ENCODE assay signal across 13 cellular contexts in genomic region chr1:226033599-226034390, GRCh38. TPM values are rescaled to one million over a fixed set of nuclear protein-coding genes. Genes with fewer than 3 reads are reported as not detected.
DNase-seq lines count a peak whose midpoint lies in the region; ATAC-seq and TF ChIP-seq lines count a peak whose summit lies in the region.
"Had no signal": no experiment of that assay in that cellular context is flagged by ENCODE, and none has a peak within 500 bp of the region (broad histone marks: within the 10 kb centered on the region; RNA-seq: fewer than 3 reads in every experiment).

No MANE protein-coding gene starts in this region.

- H3K4me1 Mint-ChIP-seq in activated T-helper 17 cell treated with anti-CD3 and anti-CD28 coated beads, Interleukin-2, amount 50 U/mL, for 72 hours: no peaks in the 10 kb centered on the region

- H3K4me3 ChIP-seq in Loucy (ENCODE audit: low read length, poor library complexity, severe bottlenecking) (no peak overlapping the region), left lung (no peak overlapping the region), BE2C (ENCODE audit: low read depth, low read length) (no peak overlapping the region)
- H3K4me3 ChIP-seq: mucosa of descending colon, testis had no signal

- no peaks in the 10 kb centered on the region for H4K20me1 ChIP-seq in Loucy (ENCODE audit: insufficient read depth, low read length, poor library complexity, severe bottlenecking)

- no peaks in the 10 kb centered on the region for H3K9me3 Mint-ChIP-seq in activated T-helper 17 cell treated with anti-CD3 and anti-CD28 coated beads, Interleukin-2, amount 50 U/mL, for 72 hours

- H3K27me3 ChIP-seq in Loucy (ENCODE audit: insufficient read depth, low read length, poor library complexity, severe bottlenecking) (no peaks in the 10 kb centered on the region), left lung (no peaks in the 10 kb centered on the region), BE2C (no peaks in the 10 kb centered on the region)
- H3K27me3 ChIP-seq: testis had no signal

- no peak overlapping the region for H3K9ac ChIP-seq in Loucy (ENCODE audit: low read depth, low read length, poor library complexity, severe bottlenecking)

- intact Hi-C loops in left lung (cut with DNase I): no loop called here

- peak; percentile 37 for ATAC-seq in left lung
- no peak for ATAC-seq in HG03108 (IDR thresholded peaks at IDR 0.05; ENCODE audit: unreplicated experiment)
- ATAC-seq in activated T-helper 17 cell treated with anti-CD3 and anti-CD28 coated beads, Interleukin-2, amount 50 U/mL, for 72 hours (replicated peaks): no peak

- H3K27ac ChIP-seq in caudate nucleus (ENCODE audit: low read depth, low read length) (peak overlapping the region; percentile 49), left lung (peak overlapping the region; percentile 69 to 92), substantia nigra (ENCODE audit: low read depth, low read length, poor library complexity, severe bottlenecking) (peak overlapping the region; percentile 27)

- H3K4me3 Mint-ChIP-seq in activated T-helper 17 cell treated with anti-CD3 and anti-CD28 coated beads, Interleukin-2, amount 50 U/mL, for 72 hours: no peak overlapping the region

- no peaks in the 10 kb centered on the region for H3K36me3 Mint-ChIP-seq in activated T-helper 17 cell treated with anti-CD3 and anti-CD28 coated beads, Interleukin-2, amount 50 U/mL, for 72 hours (ENCODE audit: low read depth)

- DNase-seq in caudate nucleus (lab: John Stamatoyannopoulos, UW) (no peak), left lung (no peak), substantia nigra (lab: John Stamatoyannopoulos, UW) (peak in 2 of 49 donors; percentile 3 to 4), DMS 273 treated with DMSO at 0.1 percent for 48 hours (lab: John Stamatoyannopoulos, UW) (no peak), BE2C (no peak)
- DNase-seq: activated T-cell treated with anti-CD3 and anti-CD28 coated beads, Interleukin-2, amount 50 U/mL, for 48 hours; Caco-2; NCI-H510A treated with DMSO at 0.1 percent for 48 hours had no signal

- H3K4me1 ChIP-seq in Loucy (ENCODE audit: insufficient read depth, low read length, poor library complexity, severe bottlenecking): no peaks in the 10 kb centered on the region
- peaks cover 5 to 62% of the 10 kb centered on the region in 2 donors for H3K4me1 ChIP-seq in left lung
- no peaks in the 10 kb centered on the region for H3K4me1 ChIP-seq in BE2C
- H3K4me1 ChIP-seq: testis had no signal

- H3K27me3 Mint-ChIP-seq in activated T-helper 17 cell treated with anti-CD3 and anti-CD28 coated beads, Interleukin-2, amount 50 U/mL, for 72 hours: no peaks in the 10 kb centered on the region

- no peaks in the 10 kb centered on the region for H3K79me2 ChIP-seq in Loucy (ENCODE audit: insufficient read depth, low read length)

- H3K27ac Mint-ChIP-seq in activated T-helper 17 cell treated with anti-CD3 and anti-CD28 coated beads, Interleukin-2, amount 50 U/mL, for 72 hours: no peak overlapping the region

- H2AFZ ChIP-seq in Loucy (ENCODE audit: low read length): 0 out of 2 replicates have a peak overlapping the region, but pooled peaks have one; percentile 32

- no peak for TF ChIP-seq CTCF in Loucy (conservative IDR thresholded peaks at IDR 0.05; ENCODE audit: low read length)
- TF ChIP-seq CTCF in left lung (IDR thresholded peaks at IDR 0.05): no peak
- TF ChIP-seq CTCF in BE2C (IDR thresholded peaks at IDR 0.05; ENCODE audit: low read depth, low read length): no peak

- no peak overlapping the region for H3K4me2 ChIP-seq in Loucy (ENCODE audit: low read depth, low read length, poor library complexity, severe bottlenecking)

- H3K36me3 ChIP-seq in Loucy (ENCODE audit: insufficient read depth, low read length): no peaks in the 10 kb centered on the region
- no peaks in the 10 kb centered on the region for H3K36me3 ChIP-seq in left lung
- H3K36me3 ChIP-seq in BE2C: no peaks in the 10 kb centered on the region

- no peaks in the 10 kb centered on the region for H3F3A ChIP-seq in Loucy (ENCODE audit: low read depth)

- H3K9me3 ChIP-seq in Loucy (ENCODE audit: insufficient read depth, low read depth, low read length) (no peaks in the 10 kb centered on the region), left lung (no peaks in the 10 kb centered on the region), BE2C (no peaks in the 10 kb centered on the region)
- H3K9me3 ChIP-seq: Caco-2, mucosa of descending colon, testis had no signal

- no peaks in the 10 kb centered on the region for H3K9me2 ChIP-seq in Loucy (replicated peaks; ENCODE audit: low read depth, low read length)

RNA-seq across cellular contexts. Expression of gene H3-3A, which starts 28.7 kb away (rescaled TPM):
- total RNA-seq in left lung: 100 to 1,000 TPM; 444 to 608 TPM
- 100 to 1,000 TPM; 222 to 316 TPM for total RNA-seq in activated T-helper 17 cell treated with anti-CD3 and anti-CD28 coated beads, Interleukin-2, amount 50 U/mL, for 72 hours
- polyA plus RNA-seq in BE2C (2012; ENCODE audit: insufficient read depth, insufficient read length, low read depth): 794 TPM

RNA-seq across cellular contexts. Expression of gene SDE2, which starts 34.7 kb away (rescaled TPM):
- 10 to 100 TPM; 15.8 to 17.1 TPM for total RNA-seq in left lung
- 10 to 100 TPM; 16.1 to 18.0 TPM for total RNA-seq in activated T-helper 17 cell treated with anti-CD3 and anti-CD28 coated beads, Interleukin-2, amount 50 U/mL, for 72 hours
- polyA plus RNA-seq in BE2C (2012; ENCODE audit: insufficient read depth, insufficient read length, low read depth): 25.2 TPM

Comparison
In these comparisons a context has a peak if more than half of its experiments do, and no peak if none do; other contexts are left out.
1. H3K27ac ChIP-seq: peak in every context shown above with its lines; median percentile 80 in left lung; 49 in caudate nucleus; 27 in substantia nigra.